Comparison of ENCODE assay signal across 14 cellular contexts in the genomic region with DNA sequence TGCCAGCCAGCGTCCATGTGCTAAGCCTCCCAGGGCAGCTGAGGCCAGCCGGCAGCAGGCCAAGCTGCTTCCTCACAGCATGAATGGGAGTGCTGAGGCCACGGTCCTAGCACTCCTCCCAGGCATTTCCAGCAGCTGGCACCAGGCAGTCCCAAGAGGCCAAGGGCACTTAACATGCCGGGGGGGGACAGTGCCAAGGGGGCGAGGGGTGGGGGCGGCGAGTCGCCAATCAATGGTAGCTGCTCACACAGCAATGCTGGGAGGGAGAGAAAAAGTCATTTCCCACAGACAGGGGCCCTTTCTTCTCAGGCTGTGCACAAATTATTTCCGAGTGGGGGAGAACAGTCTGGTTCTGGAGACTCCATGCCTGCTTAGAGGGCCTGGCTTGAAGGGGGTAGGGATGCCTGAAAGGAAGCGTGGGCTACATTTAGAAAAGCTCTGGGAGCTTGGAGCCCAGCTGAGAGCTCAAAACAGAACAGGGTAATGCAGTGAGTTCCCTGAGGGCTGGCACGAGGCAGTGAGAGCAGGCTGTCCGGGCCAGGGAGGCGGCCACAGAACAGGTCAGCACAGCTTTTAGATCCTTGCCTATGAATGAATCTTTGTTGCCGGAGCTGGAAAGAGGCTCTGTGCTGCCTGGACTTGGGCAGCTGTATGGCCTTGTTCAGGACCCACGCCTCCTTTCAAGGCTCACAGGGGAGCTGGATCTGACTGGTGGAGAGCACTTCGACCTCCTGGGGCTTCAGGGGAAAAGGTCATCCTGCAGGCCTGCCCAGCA. TPM values are rescaled to one million over a fixed set of nuclear protein-coding genes. Genes with fewer than 3 reads are reported as not detected.
DNase-seq lines count a peak whose midpoint lies in the region; ATAC-seq lines count a peak whose summit lies in the region.
"Had no signal": no experiment of that assay in that cellular context is flagged by ENCODE, and none has a peak within 500 bp of the region (broad histone marks: within the 10 kb centered on the region; RNA-seq: fewer than 3 reads in every experiment).

No MANE protein-coding gene starts in this region.

- intact Hi-C loops in Right ventricle myocardium superior (cut with DNase I) = no loop called here

- H3K27ac ChIP-seq in angular gyrus (ENCODE audit: low read depth, low read length) = peak overlapping the region; percentile 53
- H3K27ac ChIP-seq: hepatocyte had no signal

- DNase-seq in D341Med (ENCODE audit: low spot score) = peak; percentile 46
- DNase-seq in Right ventricle myocardium superior = peak; percentile 90
- peak; percentile 87 for DNase-seq in putamen (ENCODE audit: low spot score)
- no peak for DNase-seq in NCI-H774 (lab: John Stamatoyannopoulos, UW)
- DNase-seq in cerebellar nuclear complex (lab: John Stamatoyannopoulos, UW) = no peak
- no peak for DNase-seq in DMS153 (lab: John Stamatoyannopoulos, UW)
- no peak for DNase-seq in NCI-H2171 treated with DMSO at 0.1 percent for 48 hours (lab: John Stamatoyannopoulos, UW)
- DNase-seq: activated naive CD8-positive, alpha-beta T cell treated with anti-CD3 and anti-CD28 coated beads, Interleukin-2, amount 50 U/mL, for 24 hours; effector memory CD8-positive, alpha-beta T cell; MV-4-11; NCI-H510A treated with DMSO at 0.1 percent for 48 hours; stimulated activated CD4-positive, alpha-beta T cell treated with anti-CD3 and anti-CD28 coated beads, Interleukin-2, amount 100 ng/mL, for 24 hours had no signal

- peak; percentile 90 for ATAC-seq in Right ventricle myocardium superior (ENCODE audit: poor library complexity)
- ATAC-seq: activated naive CD8-positive, alpha-beta T cell treated with anti-CD3 and anti-CD28 coated beads, Interleukin-2, amount 50 U/mL, for 24 hours; effector memory CD8-positive, alpha-beta T cell had no signal

RNA-seq across cellular contexts. Expression of gene TBC1D10A, which starts 14.4 kb away (rescaled TPM):
- 6.5 TPM for total RNA-seq in Right ventricle myocardium superior

RNA-seq across cellular contexts. Expression of gene SF3A1, which starts 15.6 kb away (rescaled TPM):
- total RNA-seq in Right ventricle myocardium superior = 87.7 TPM

RNA-seq across cellular contexts. Expression of gene CCDC157, which starts 15.7 kb away (rescaled TPM):
- total RNA-seq in Right ventricle myocardium superior = 0.51 TPM

RNA-seq across cellular contexts. Expression of gene RNF215, which starts 46.1 kb away (rescaled TPM):
- total RNA-seq in Right ventricle myocardium superior = 4.3 TPM

RNA-seq across cellular contexts. Expression of gene CASTOR1, which starts 51.8 kb away (rescaled TPM):
- 5.3 TPM for total RNA-seq in Right ventricle myocardium superior

Comparison
In these comparisons a context has a peak if more than half of its experiments do, and no peak if none do; other contexts are left out.
1. DNase-seq: peak in D341Med (single experiment), Right ventricle myocardium superior (single experiment) and putamen (single experiment); none in NCI-H774 (single experiment), cerebellar nuclear complex (0 of 2), DMS153 (single experiment) and NCI-H2171 treated with DMSO at 0.1 percent for 48 hours (single experiment).